ENCODE assay signal across 9 cellular contexts in the genomic region with DNA sequence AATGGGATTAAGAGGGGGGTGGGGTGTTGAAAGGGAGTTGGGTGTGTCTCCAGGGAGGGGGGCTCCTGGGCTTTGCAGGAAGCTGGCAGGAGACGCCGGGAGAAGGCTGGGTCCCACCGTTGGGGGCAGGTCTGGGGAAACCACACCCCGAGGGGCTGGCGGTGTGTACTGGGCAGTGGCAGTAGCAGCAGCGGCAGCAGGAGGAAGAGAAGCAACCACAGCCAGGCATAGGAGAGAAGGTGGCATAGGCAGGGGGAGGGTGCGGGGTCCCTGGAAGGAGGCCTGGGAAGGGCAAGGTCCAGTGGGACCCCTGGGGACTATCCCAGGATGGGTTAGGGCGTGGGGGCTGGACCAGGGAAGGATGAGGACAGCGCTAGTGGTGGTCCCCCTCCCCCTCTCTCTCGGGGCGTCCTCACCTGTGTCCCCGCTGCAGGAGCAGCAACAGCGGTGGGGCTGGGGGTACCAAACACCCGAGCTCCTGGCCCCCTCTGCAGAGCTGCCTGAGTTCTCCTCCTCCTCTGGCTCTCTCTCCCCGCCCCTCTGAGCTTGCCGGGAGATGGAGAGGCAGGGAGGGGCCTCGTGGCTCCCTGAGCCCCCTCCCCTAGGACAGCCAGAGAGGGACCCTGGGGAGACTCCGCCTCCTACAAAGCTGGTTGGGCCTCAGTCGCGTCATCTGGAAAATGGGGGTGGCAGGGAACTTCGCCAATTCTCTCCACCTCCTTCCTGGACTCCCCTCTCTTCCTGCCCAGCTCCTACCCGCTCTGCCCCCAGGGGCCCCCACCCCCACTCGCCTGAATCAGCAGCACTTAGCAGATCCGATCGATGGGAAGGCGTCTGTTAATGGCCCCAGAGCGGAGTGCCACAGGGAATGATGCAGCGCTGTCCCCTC. TPM values are rescaled to one million over a fixed set of nuclear protein-coding genes. Genes with fewer than 3 reads are reported as not detected.
DNase-seq lines count a peak whose midpoint lies in the region; ATAC-seq and TF ChIP-seq lines count a peak whose summit lies in the region.
"Had no signal": no experiment of that assay in that cellular context is flagged by ENCODE, and none has a peak within 500 bp of the region (broad histone marks: within the 10 kb centered on the region; RNA-seq: fewer than 3 reads in every experiment).

A gene (minus strand): TSS at position 520 of the 889 bp plus-strand sequence. CDS start 1,573 bp downstream, outside the sequence.

- intact Hi-C loops in vagina (cut with DNase I): no loop called here

- no peaks in the 10 kb centered on the region for H3K4me1 ChIP-seq in RWPE2 (ENCODE audit: insufficient read depth, poor library complexity, severe bottlenecking)
- peaks cover 7% of the 10 kb centered on the region for H3K4me1 ChIP-seq in mucosa of stomach (ENCODE audit: control insufficient read depth, insufficient read depth, low read length)
- H3K4me1 ChIP-seq in vagina: peaks cover 8% of the 10 kb centered on the region

- H3K4me3 ChIP-seq in RWPE2 (ENCODE audit: severe bottlenecking) (peak within 1 kb of the TSS; percentile 8), mucosa of stomach (ENCODE audit: low read length) (no peak within 1 kb of the TSS), vagina (peak within 1 kb of the TSS; percentile 35 to 47)

- no peaks in the 10 kb centered on the region for H3K36me3 ChIP-seq in RWPE2 (ENCODE audit: low read depth)
- H3K36me3 ChIP-seq in mucosa of stomach (ENCODE audit: control insufficient read depth, insufficient read depth, low read length): no peaks in the 10 kb centered on the region
- H3K36me3 ChIP-seq in vagina: no peaks in the 10 kb centered on the region

- ATAC-seq in RWPE2 (ENCODE audit: low read depth) (peak; percentile 35), esophagus mucosa (peak; percentile 34), HG02623 (IDR thresholded peaks at IDR 0.05; ENCODE audit: unreplicated experiment) (no peak), HG02678 (IDR thresholded peaks at IDR 0.05; ENCODE audit: unreplicated experiment) (no peak)

- TF ChIP-seq CTCF in RWPE2 (IDR thresholded peaks at IDR 0.05; ENCODE audit: poor library complexity, severe bottlenecking) (no peak), vagina (IDR thresholded peaks at IDR 0.05) (no peak)

- H3K9ac ChIP-seq in mucosa of stomach (ENCODE audit: low read length): peak within 1 kb of the TSS; percentile 53

- no peak for TF ChIP-seq POLR2A in vagina (IDR thresholded peaks at IDR 0.05)

- H3K27me3 ChIP-seq in RWPE2 (ENCODE audit: insufficient read depth, poor library complexity, severe bottlenecking): no peaks in the 10 kb centered on the region
- H3K27me3 ChIP-seq in mucosa of stomach (ENCODE audit: control insufficient read depth, insufficient read depth, low read length): no peaks in the 10 kb centered on the region
- H3K27me3 ChIP-seq in vagina: no peaks in the 10 kb centered on the region

- H3K27ac ChIP-seq in RWPE2 (ENCODE audit: poor library complexity, severe bottlenecking) (no peak within 1 kb of the TSS), vagina (peak within 1 kb of the TSS; percentile 54)
- H3K27ac ChIP-seq: C4-2B had no signal

- peak; percentile 9 for DNase-seq in NCI-H2171 treated with DMSO at 0.1 percent for 48 hours (lab: John Stamatoyannopoulos, UW)
- DNase-seq in NCI-H2171 (lab: John Stamatoyannopoulos, UW): no peak
- DNase-seq in RWPE2 (ENCODE audit: low spot score): no peak
- no peak for DNase-seq in vagina (ENCODE audit: extremely low spot score in 2 of 2)

- no peaks in the 10 kb centered on the region for H3K9me3 ChIP-seq in RWPE2 (ENCODE audit: severe bottlenecking)
- H3K9me3 ChIP-seq in mucosa of stomach (ENCODE audit: control insufficient read depth, low read length): no peaks in the 10 kb centered on the region
- H3K9me3 ChIP-seq in vagina: no peaks in the 10 kb centered on the region

RNA-seq across cellular contexts. Expression of the gene that starts here (rescaled TPM):
- total RNA-seq in esophagus mucosa (0.28 TPM), vagina (2.0 TPM)

Comparison
In these comparisons a context has a peak if more than half of its experiments do, and no peak if none do; other contexts are left out.
1. Peak in ATAC-seq in esophagus mucosa; RNA of the gene not detected or under 1 TPM.